ENCODE assay signal across 16 cellular contexts in the genomic region with DNA sequence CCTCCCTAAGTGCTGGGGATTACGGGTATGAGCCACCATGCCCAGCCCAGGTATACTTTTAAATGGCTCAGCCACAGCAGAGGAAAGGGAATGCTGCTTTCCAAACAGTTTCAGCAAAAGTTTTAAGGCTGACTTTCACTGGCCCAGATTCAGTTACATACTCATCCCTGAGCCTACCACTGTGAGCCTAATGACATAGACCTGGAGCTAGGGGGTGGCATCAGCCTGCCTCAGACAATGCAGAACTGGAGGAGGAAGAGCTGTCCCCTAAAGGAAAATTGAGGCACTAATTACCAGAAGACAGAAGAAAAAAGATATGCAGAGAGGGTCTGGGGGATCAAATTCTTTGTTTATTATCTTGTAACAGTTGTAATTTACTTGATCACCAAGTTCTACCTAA. TPM values are rescaled to one million over a fixed set of nuclear protein-coding genes. Genes with fewer than 3 reads are reported as not detected.
DNase-seq lines count a peak whose midpoint lies in the region; ATAC-seq and TF ChIP-seq lines count a peak whose summit lies in the region.
"Had no signal": no experiment of that assay in that cellular context is flagged by ENCODE, and none has a peak within 500 bp of the region (broad histone marks: within the 10 kb centered on the region; RNA-seq: fewer than 3 reads in every experiment).

No MANE protein-coding gene starts in this region.

- no peaks in the 10 kb centered on the region for H4K20me1 ChIP-seq in H9 (ENCODE audit: control insufficient read depth, insufficient read depth, insufficient read length)
- H4K20me1 ChIP-seq: BLaER1 had no signal

- no peak overlapping the region for H3K23ac ChIP-seq in H9 (ENCODE audit: insufficient read length, low read depth, low read length)

- H4K8ac ChIP-seq in H9 (replicated peaks; ENCODE audit: insufficient read length, low read depth, low read length) = no peak overlapping the region

- H3K27me3 ChIP-seq in H9 (ENCODE audit: insufficient read depth, low read length) (no peaks in the 10 kb centered on the region), left ventricle myocardium inferior (ENCODE audit: low read depth) (peaks cover 23% of the 10 kb centered on the region)
- H3K27me3 ChIP-seq: BLaER1 had no signal

- no peak overlapping the region for H3K27ac Mint-ChIP-seq in H9
- H3K27ac Mint-ChIP-seq: CD4-positive, alpha-beta memory T cell had no signal

- H3K56ac ChIP-seq in H9 (ENCODE audit: insufficient read length, low read depth, low read length) = no peak overlapping the region

- H2BK12ac ChIP-seq in H9 (ENCODE audit: insufficient read length, low read depth, low read length) = no peak overlapping the region

- no peak overlapping the region for H3K4ac ChIP-seq in H9 (ENCODE audit: low read depth, low read length)

- ATAC-seq in GM19455 (IDR thresholded peaks at IDR 0.05; ENCODE audit: unreplicated experiment) = no peak
- ATAC-seq: GM12878 had no signal

- no peak overlapping the region for H3K18ac ChIP-seq in H9 (ENCODE audit: insufficient read length, low read depth, low read length)

- no peak overlapping the region for H3K4me3 Mint-ChIP-seq in H9
- H3K4me3 Mint-ChIP-seq: CD14-positive monocyte; CD4-positive, alpha-beta memory T cell had no signal

- no peak overlapping the region for H3K4me3 ChIP-seq in left ventricle myocardium inferior
- H3K4me3 ChIP-seq: BLaER1, GM12878 had no signal

- no peaks in the 10 kb centered on the region for H3K27me3 Mint-ChIP-seq in H9 (ENCODE audit: low read depth)

- no peak overlapping the region for H3K9ac ChIP-seq in H9 (ENCODE audit: extremely low read depth, insufficient read length, low read length)
- H3K9ac ChIP-seq: BLaER1, KMS-11 had no signal

- H2AK5ac ChIP-seq in H9 (ENCODE audit: insufficient read length, low read length) = no peak overlapping the region

- H3K4me1 ChIP-seq in H9 (ENCODE audit: insufficient read depth, low read length) (no peaks in the 10 kb centered on the region), left ventricle myocardium inferior (no peaks in the 10 kb centered on the region)
- H3K4me1 ChIP-seq: BLaER1 had no signal

- H3K79me1 ChIP-seq in H9 (ENCODE audit: insufficient read depth, low read depth, low read length, poor library complexity, severe bottlenecking) = no peaks in the 10 kb centered on the region

- H3K36me3 Mint-ChIP-seq in H9 (ENCODE audit: insufficient read depth in 1 of 3, low read depth in 3 of 3) = no peaks in the 10 kb centered on the region
- H3K36me3 Mint-ChIP-seq: CD14-positive monocyte; CD4-positive, alpha-beta memory T cell had no signal

- intact Hi-C loops in left ventricle myocardium inferior (cut with micrococcal nuclease) = no loop called here

- no peaks in the 10 kb centered on the region for H3K79me2 ChIP-seq in H9 (ENCODE audit: insufficient read depth, low read length)

- no CpG with 5 or more reads among the region's 1 CpG for WGBS in H9 (ENCODE audit: extremely low coverage, insufficient read length, low lambda C conversion rate)

- H3K23me2 ChIP-seq in H9 (ENCODE audit: insufficient read length, low read depth, low read length, poor library complexity, severe bottlenecking) = no peaks in the 10 kb centered on the region

- H2BK20ac ChIP-seq in H9 (ENCODE audit: low read depth, low read length, poor library complexity, severe bottlenecking) = no peak overlapping the region

- H3K9me3 Mint-ChIP-seq in H9 = no peaks in the 10 kb centered on the region
- H3K9me3 Mint-ChIP-seq: CD4-positive, alpha-beta memory T cell had no signal

- H3T11ph ChIP-seq in H9 (ENCODE audit: low read length) = no peak overlapping the region

- H4K5ac ChIP-seq in H9 (ENCODE audit: insufficient read length, low read depth, low read length) = no peak overlapping the region

- no peak overlapping the region for H3K4me2 ChIP-seq in H9 (ENCODE audit: insufficient read depth, insufficient read length, low read length)
- H3K4me2 ChIP-seq: BLaER1, KMS-11 had no signal

- H3K36me3 ChIP-seq in left ventricle myocardium inferior = no peaks in the 10 kb centered on the region
- H3K36me3 ChIP-seq: BLaER1 had no signal

- no peak overlapping the region for H4K91ac ChIP-seq in H9 (ENCODE audit: insufficient read length, low read depth, low read length)

- 0 out of 4 replicates have a peak, but pooled peaks cover 4 to 5% of the 10 kb centered on the region in 2 experiments for H3K4me1 Mint-ChIP-seq in H9
- H3K4me1 Mint-ChIP-seq: CD14-positive monocyte; CD4-positive, alpha-beta memory T cell had no signal

- no peak overlapping the region for H2BK120ac ChIP-seq in H9 (ENCODE audit: low read depth, low read length, poor library complexity, severe bottlenecking)

- no peak overlapping the region for H2BK15ac ChIP-seq in H9 (ENCODE audit: low read depth, low read length)

- H3K9me3 ChIP-seq in H9 (ENCODE audit: control insufficient read depth, low read depth, low read length) (no peaks in the 10 kb centered on the region), left ventricle myocardium inferior (replicated peaks) (no peaks in the 10 kb centered on the region)
- H3K9me3 ChIP-seq: BLaER1 had no signal

- peak; percentile 22; the same call in 1 of the 3 replicates for TF ChIP-seq CTCF in H9 (conservative IDR thresholded peaks at IDR 0.05)
- TF ChIP-seq CTCF in left ventricle myocardium inferior (IDR thresholded peaks at IDR 0.05; ENCODE audit: borderline replicate concordance) = no peak

- no peak overlapping the region for H3K14ac ChIP-seq in H9 (ENCODE audit: insufficient read depth, low read length)

- H2BK5ac ChIP-seq in H9 (ENCODE audit: insufficient read length, low read length) = no peak overlapping the region

- H3K27ac ChIP-seq in H9 (ENCODE audit: insufficient read length, low read depth, low read length) = no peak overlapping the region
- peak overlapping the region; percentile 15 for H3K27ac ChIP-seq in caudate nucleus (ENCODE audit: low read depth, low read length)
- no peak overlapping the region for H3K27ac ChIP-seq in left ventricle myocardium inferior (replicated peaks)
- H3K27ac ChIP-seq: BLaER1, KMS-11 had no signal

- no peak overlapping the region for H2AFZ ChIP-seq in H9 (ENCODE audit: low read length)

- no peak for DNase-seq in H9
- no peak for DNase-seq in caudate nucleus (lab: John Stamatoyannopoulos, UW)
- peak; percentile 21 for DNase-seq in iPS-NIHi7 (ENCODE audit: extremely low spot score)
- no peak for DNase-seq in activated CD4-positive, alpha-beta T cell treated with anti-CD3 and anti-CD28 coated beads, Interleukin-2, amount 50 U/mL, for 1 hour
- no peak for DNase-seq in left ventricle myocardium inferior
- DNase-seq in activated effector memory CD4-positive, alpha-beta T cell treated with anti-CD3 and anti-CD28 coated beads, Interleukin-2, amount 50 U/mL, for 16 hours = no peak
- DNase-seq: AML-193; CD4-positive, alpha-beta memory T cell; DMS79 treated with DMSO at 0.1 percent for 48 hours; H7 had no signal

RNA-seq across cellular contexts. Expression of a gene that starts 43.9 kb away (rescaled TPM):
- total RNA-seq in H9 (2021) = 1.7 and 1.8 TPM in 2 replicates
- total RNA-seq in left ventricle myocardium inferior = not detected
- total RNA-seq: CD4-positive, alpha-beta memory T cell; G401; GM12878 had no signal
